1 cellular context compared by ENCODE assay signal in genomic region chr1:3796215-3797193, GRCh38.
A peak's percentile ranks its signal among the peaks of the same experiment; 100 is the strongest.
TF ChIP-seq lines count a peak whose summit lies in the region.

LRRC47 (minus strand) TSS chr1:3796498; CDS start chr1:3796476, 22 bp downstream.

TF ChIP-seq in HepG2, 621 proteins besides CTCF, POLR2A, EP300 and RAD21 (continued from another document and continues in another):
- TF ChIP-seq MNT (IDR thresholded peaks at IDR 0.05), result no peak
- TF ChIP-seq ZNF331 (CRISPR knock-in tag; IDR thresholded peaks at IDR 0.05), result peak; percentile 77; the same call in 1 of the 2 replicates
- no peak for TF ChIP-seq ZNF160 (CRISPR knock-in tag; IDR thresholded peaks at IDR 0.05)
- TF ChIP-seq ZNF432 (CRISPR knock-in tag; IDR thresholded peaks at IDR 0.05; ENCODE audit: borderline replicate concordance), result no peak
- peak; percentile 35; the same call in 1 of the 2 replicates for TF ChIP-seq PAXIP1 (CRISPR knock-in tag; conservative IDR thresholded peaks at IDR 0.05)
- 0 out of 2 replicates have a peak, but pooled peaks have one; percentile 2 for TF ChIP-seq FOXO4 (CRISPR knock-in tag; conservative IDR thresholded peaks at IDR 0.05)
- peak; percentile 63 for TF ChIP-seq POGZ (CRISPR knock-in tag; IDR thresholded peaks at IDR 0.05)
- TF ChIP-seq ZNF841 (CRISPR knock-in tag; IDR thresholded peaks at IDR 0.05; ENCODE audit: borderline replicate concordance), result no peak
- no peak for TF ChIP-seq ZNF616 (CRISPR knock-in tag; IDR thresholded peaks at IDR 0.05; ENCODE audit: low read depth)
- TF ChIP-seq REL (CRISPR knock-in tag; conservative IDR thresholded peaks at IDR 0.05), result 0 out of 2 replicates have a peak, but pooled peaks have one; percentile 75
- no peak; the same call in 1 of the 2 replicates for TF ChIP-seq ZNF350 (CRISPR knock-in tag; IDR thresholded peaks at IDR 0.05; ENCODE audit: borderline replicate concordance, low read depth)
- TF ChIP-seq NCOA5 (CRISPR knock-in tag; IDR thresholded peaks at IDR 0.05), result no peak
- peak; percentile 95 for TF ChIP-seq YEATS2 (CRISPR knock-in tag; IDR thresholded peaks at IDR 0.05; ENCODE audit: borderline replicate concordance)
- TF ChIP-seq PCBP1 (IDR thresholded peaks at IDR 0.05; ENCODE audit: borderline replicate concordance, low read depth, low read length), result 0 out of 2 replicates have a peak, but pooled peaks have one; percentile 52
- no peak for TF ChIP-seq KIAA2018 (CRISPR knock-in tag; IDR thresholded peaks at IDR 0.05; ENCODE audit: borderline replicate concordance)
- TF ChIP-seq NFYC (CRISPR knock-in tag; IDR thresholded peaks at IDR 0.05), result peak; percentile 37; the same call in 1 of the 2 replicates
- peak; percentile 83 for TF ChIP-seq TAF1 (CRISPR knock-in tag; IDR thresholded peaks at IDR 0.05)
- TF ChIP-seq ZNF780A (CRISPR knock-in tag; IDR thresholded peaks at IDR 0.05), result no peak
- no peak for TF ChIP-seq ZMYM2 (CRISPR knock-in tag; IDR thresholded peaks at IDR 0.05)
- TF ChIP-seq ZNF776 (CRISPR knock-in tag; IDR thresholded peaks at IDR 0.05), result no peak; the same call in 1 of the 2 replicates
- TF ChIP-seq NR2F1 (CRISPR knock-in tag; IDR thresholded peaks at IDR 0.05), result no peak
- no peak for TF ChIP-seq ZNF136 (CRISPR knock-in tag; IDR thresholded peaks at IDR 0.05; ENCODE audit: low read depth)
- TF ChIP-seq PITX1 (CRISPR knock-in tag; IDR thresholded peaks at IDR 0.05), result peak; percentile 29; the same call in 1 of the 2 replicates
- TF ChIP-seq CERS6 (CRISPR knock-in tag; IDR thresholded peaks at IDR 0.05), result no peak
- TF ChIP-seq ZFP1 (CRISPR knock-in tag; IDR thresholded peaks at IDR 0.05), result no peak
- TF ChIP-seq ZNF615 (CRISPR knock-in tag; IDR thresholded peaks at IDR 0.05; ENCODE audit: borderline replicate concordance), result no peak
- no peak for TF ChIP-seq AGO1 (IDR thresholded peaks at IDR 0.05; ENCODE audit: low read depth, low read length, poor library complexity, severe bottlenecking)
- TF ChIP-seq DNMT3B (CRISPR knock-in tag; conservative IDR thresholded peaks at IDR 0.05), result no peak
- TF ChIP-seq ZNF788 (CRISPR knock-in tag; IDR thresholded peaks at IDR 0.05; ENCODE audit: borderline replicate concordance), result peak; percentile 95
- no peak for TF ChIP-seq TBX3 (IDR thresholded peaks at IDR 0.05; ENCODE audit: borderline replicate concordance)
- TF ChIP-seq ZSCAN31 (CRISPR knock-in tag; IDR thresholded peaks at IDR 0.05; ENCODE audit: low read depth), result no peak
- peak; percentile 51; the same call in 1 of the 2 replicates for TF ChIP-seq ZNF691 (CRISPR knock-in tag; IDR thresholded peaks at IDR 0.05; ENCODE audit: borderline replicate concordance, low read depth)
- no peak for TF ChIP-seq STAT6 (CRISPR knock-in tag; IDR thresholded peaks at IDR 0.05; ENCODE audit: borderline replicate concordance)
- TF ChIP-seq UBTF (CRISPR knock-in tag; IDR thresholded peaks at IDR 0.05), result peak; percentile 55; the same call in 1 of the 2 replicates
- no peak for TF ChIP-seq ZNF652 (CRISPR knock-in tag; IDR thresholded peaks at IDR 0.05; ENCODE audit: borderline replicate concordance, low read depth)
- no peak for TF ChIP-seq RBAK (CRISPR knock-in tag; IDR thresholded peaks at IDR 0.05)
